10 cellular contexts compared by ENCODE assay signal in the genomic region with DNA sequence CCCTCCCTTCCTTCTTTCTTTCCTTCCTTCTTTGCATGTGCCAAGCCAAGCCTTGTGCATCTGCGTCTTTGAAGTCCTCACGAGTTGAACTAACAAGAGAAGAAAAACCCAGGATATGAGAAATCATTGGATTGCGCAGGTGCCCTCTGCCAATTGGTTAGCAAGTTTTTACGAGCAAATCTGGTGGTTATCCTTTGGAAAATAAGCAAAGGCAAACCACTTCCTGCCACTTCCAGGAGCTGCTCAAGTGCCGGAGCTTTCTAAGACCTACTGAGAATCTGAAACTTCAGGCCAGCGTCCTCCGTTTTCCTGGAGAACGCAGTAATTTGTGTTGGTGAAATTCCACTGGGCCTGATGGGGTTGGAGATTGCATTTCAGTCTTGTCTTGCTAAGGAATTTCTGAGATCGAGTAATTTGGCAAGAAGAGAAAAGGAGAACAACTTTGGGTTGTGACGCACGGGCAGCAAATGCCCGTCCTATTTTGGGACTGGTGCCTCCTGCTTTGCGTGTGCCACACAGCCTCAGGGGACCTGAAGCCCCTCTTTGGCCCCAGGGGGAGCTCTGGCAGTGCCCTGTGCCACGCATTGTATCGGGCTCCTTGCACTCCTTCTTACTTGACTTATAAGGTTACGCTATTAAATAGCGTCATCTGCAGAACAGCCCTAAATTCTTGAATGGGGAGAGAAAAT. TPM values are rescaled to one million over a fixed set of nuclear protein-coding genes. Genes with fewer than 3 reads are reported as not detected.
DNase-seq lines count a peak whose midpoint lies in the region; ATAC-seq, FAIRE-seq and TF ChIP-seq lines count a peak whose summit lies in the region.
"Had no signal": no experiment of that assay in that cellular context is flagged by ENCODE, and none has a peak within 500 bp of the region (broad histone marks: within the 10 kb centered on the region; RNA-seq: fewer than 3 reads in every experiment).

No MANE protein-coding gene starts in this region.

- H3K36me3 Mint-ChIP-seq in activated naive CD4-positive, alpha-beta T cell treated with anti-CD3 and anti-CD28 coated beads, Interleukin-2, amount 10 ng/mL, durations not matched to agents 7 days and 5 days = no peaks in the 10 kb centered on the region

- H3K4me3 ChIP-seq in astrocyte of the cerebellum (ENCODE audit: low read depth, low read length) (no peak overlapping the region), left lung (no peak overlapping the region)

- H3K4me3 Mint-ChIP-seq in activated naive CD4-positive, alpha-beta T cell treated with anti-CD3 and anti-CD28 coated beads, Interleukin-2, amount 10 ng/mL, durations not matched to agents 7 days and 5 days = no peak overlapping the region

- in situ Hi-C loops in astrocyte of the cerebellum (cut with HindIII; ENCODE audit: low sequenced_read_pairs) = no loop called here

- CTCF ChIA-PET in activated naive CD4-positive, alpha-beta T cell treated with anti-CD3 and anti-CD28 coated beads, Interleukin-2, amount 10 ng/mL, durations not matched to agents 7 days and 5 days (lab: Charles Lee) = no interaction called here

- no peak overlapping the region for H3K27ac Mint-ChIP-seq in activated naive CD4-positive, alpha-beta T cell treated with anti-CD3 and anti-CD28 coated beads, Interleukin-2, amount 10 ng/mL, durations not matched to agents 7 days and 5 days

- TF ChIP-seq CTCF in astrocyte of the cerebellum (IDR thresholded peaks at IDR 0.05; ENCODE audit: low read depth, low read length, missing control alignments) = no peak
- TF ChIP-seq CTCF in left lung (IDR thresholded peaks at IDR 0.05) = no peak

- H3K27me3 ChIP-seq in left lung = no peaks in the 10 kb centered on the region

- H3K27ac ChIP-seq in left lung = peak overlapping the region in 1 of 2 donors; percentile 73
- H3K27ac ChIP-seq: HL-60 had no signal

- peaks cover 0 to 7% of the 10 kb centered on the region in 2 donors for H3K36me3 ChIP-seq in left lung

- intact Hi-C loops in left lung (cut with DNase I) = no loop called here

- FAIRE-seq in HTR-8/SVneo (lab: Jason Lieb, UNC) = peak; percentile 65

- ATAC-seq in left lung (peak; percentile 18), HG03469 (IDR thresholded peaks at IDR 0.05; ENCODE audit: unreplicated experiment) (no peak)

- H3K4me1 ChIP-seq in left lung = peaks cover 0 to 79% of the 10 kb centered on the region in 2 donors

- peaks cover 42% of the 10 kb centered on the region for H3K4me1 Mint-ChIP-seq in activated naive CD4-positive, alpha-beta T cell treated with anti-CD3 and anti-CD28 coated beads, Interleukin-2, amount 10 ng/mL, durations not matched to agents 7 days and 5 days

- H3K9me3 ChIP-seq in left lung = no peaks in the 10 kb centered on the region

- no peaks in the 10 kb centered on the region for H3K9me3 Mint-ChIP-seq in activated naive CD4-positive, alpha-beta T cell treated with anti-CD3 and anti-CD28 coated beads, Interleukin-2, amount 10 ng/mL, durations not matched to agents 7 days and 5 days

- DNase-seq in A172 (ENCODE audit: low spot score) (peak; percentile 98), HTR-8/SVneo (ENCODE audit: insufficient read length, low spot score) (peak; percentile 85), astrocyte of the cerebellum (ENCODE audit: low read depth) (peak; percentile 76), left lung (peak in 1 of 2 donors; percentile 54), RKO (ENCODE audit: low spot score) (no peak)
- DNase-seq in activated naive CD4-positive, alpha-beta T cell treated with anti-CD3 and anti-CD28 coated beads, Interleukin-2, amount 10 ng/mL, durations not matched to agents 7 days and 5 days = no peak
- DNase-seq in activated CD8-positive, alpha-beta memory T cell treated with anti-CD3 and anti-CD28 coated beads, Interleukin-2, amount 50 U/mL, for 48 hours = no peak
- DNase-seq: glutamatergic neuron had no signal

- no peaks in the 10 kb centered on the region for H3K27me3 Mint-ChIP-seq in activated naive CD4-positive, alpha-beta T cell treated with anti-CD3 and anti-CD28 coated beads, Interleukin-2, amount 10 ng/mL, durations not matched to agents 7 days and 5 days

RNA-seq across cellular contexts. Expression of gene CMIP, which starts 56.4 kb away (rescaled TPM):
- 5.9 and 8.0 TPM in 2 replicates for total RNA-seq in A172 (2014; rRNA removed; shearing (Covaris generic))
- total RNA-seq in left lung = 10 to 100 TPM; 50.8 to 55.8 TPM

Comparison
In these comparisons a context has a peak if more than half of its experiments do, and no peak if none do; other contexts are left out.
1. DNase-seq: peak in A172 (single experiment), HTR-8/SVneo (single experiment) and astrocyte of the cerebellum (single experiment); none in activated naive CD4-positive, alpha-beta T cell treated with anti-CD3 and anti-CD28 coated beads, Interleukin-2, amount 10 ng/mL, durations not matched to agents 7 days and 5 days (single experiment), activated CD8-positive, alpha-beta memory T cell treated with anti-CD3 and anti-CD28 coated beads, Interleukin-2, amount 50 U/mL, for 48 hours (single experiment) and RKO (single experiment).